Comparison of ENCODE assay signal across 8 cellular contexts in genomic region chr17:47066841-47067682, GRCh38.
DNase-seq lines count a peak whose midpoint lies in the region; ATAC-seq and TF ChIP-seq lines count a peak whose summit lies in the region.

No MANE protein-coding gene starts in this region.

- peak overlapping the region; percentile 94 for H3K23ac ChIP-seq in neuronal stem cell (ENCODE audit: low read depth, low read length, poor library complexity)

- H3K79me1 ChIP-seq in neuronal stem cell (ENCODE audit: low read depth, low read length), result no peaks in the 10 kb centered on the region

- peak in 1 of 4 experiments; percentile 38 for TF ChIP-seq CTCF in gastroesophageal sphincter (IDR thresholded peaks at IDR 0.05)

- no peaks in the 10 kb centered on the region for H3K27me3 ChIP-seq in SJCRH30
- H3K27me3 ChIP-seq in gastroesophageal sphincter, result no peaks in the 10 kb centered on the region
- H3K27me3 ChIP-seq in neuronal stem cell (ENCODE audit: control insufficient read depth in 3 of 3, insufficient read depth in 3 of 3, low read depth in 1 of 3, low read length in 3 of 3), result no peaks in the 10 kb centered on the region

- H4K8ac ChIP-seq in neuronal stem cell (ENCODE audit: low read depth, low read length), result no peak overlapping the region

- H3K4ac ChIP-seq in neuronal stem cell (ENCODE audit: low read length), result no peak overlapping the region

- H3K9me3 ChIP-seq in SJCRH30 (replicated peaks) (no peaks in the 10 kb centered on the region), gastroesophageal sphincter (peaks cover 0 to 3% (median 0%) of the 10 kb centered on the region in 3 donors), neuronal stem cell (replicated peaks in 1 of 2; ENCODE audit: control insufficient read depth in 2 of 2, insufficient read depth in 1 of 2, low read depth in 1 of 2, low read length in 2 of 2) (peaks cover 0 to 11% of the 10 kb centered on the region in 2 donors)

- WGBS in gastroesophageal sphincter (ENCODE audit: low coverage in 1 of 2), 2 donors, result 2 to 3% methylated on average over 12 to 13 of the region's 18 CpGs
- WGBS in neuronal stem cell (ENCODE audit: extremely low coverage in 2 of 2, insufficient read length in 2 of 2, insufficient replicate concordance in 1 of 2), 2 donors, result no CpG with 5 or more reads among the region's 18 CpGs

- peak overlapping the region; percentile 62 for H2BK5ac ChIP-seq in neuronal stem cell (ENCODE audit: low read length)

- H3K27ac ChIP-seq in SJCRH30 (peak overlapping the region; percentile 84), gastroesophageal sphincter (peak overlapping the region; percentile 54 to 90 (median 84)), neuronal stem cell (replicated peaks; ENCODE audit: low read length) (peak overlapping the region; percentile 59)

- peaks cover 4% of the 10 kb centered on the region; the same call in 1 of the 2 replicates for H3K4me1 ChIP-seq in SJCRH30
- peaks cover 0 to 14% (median 0%) of the 10 kb centered on the region in 3 donors for H3K4me1 ChIP-seq in gastroesophageal sphincter
- H3K4me1 ChIP-seq in neuronal stem cell (ENCODE audit: control insufficient read depth in 2 of 2, insufficient read depth in 1 of 2, low read depth in 1 of 2, low read length in 2 of 2), result no peaks in the 10 kb centered on the region

- DNase-seq in DMS153 (lab: John Stamatoyannopoulos, UW) (peak; percentile 72), GOT3 (lab: John Stamatoyannopoulos, UW) (peak; percentile 33), MV-4-11 (lab: John Stamatoyannopoulos, UW) (peak; percentile 86), SJCRH30 (peak; percentile 92 to 95), neuronal stem cell (ENCODE audit: low spot score) (peak; percentile 77), stromal cell of bone marrow (ENCODE audit: low read depth) (peak; percentile 85)
- DNase-seq in activated naive CD4-positive, alpha-beta T cell (lab: John Stamatoyannopoulos, UW), result peak; percentile 34 to 71 (median 51)

- no peak overlapping the region for H2BK12ac ChIP-seq in neuronal stem cell (ENCODE audit: low read length)

- no peak overlapping the region for H3K14ac ChIP-seq in neuronal stem cell (ENCODE audit: low read length)

- ATAC-seq in gastroesophageal sphincter, result peak; percentile 98

- no peak overlapping the region for H4K91ac ChIP-seq in neuronal stem cell (ENCODE audit: low read depth, low read length, poor library complexity)

- peak overlapping the region; percentile 95 for H3K4me3 ChIP-seq in SJCRH30
- peak overlapping the region; percentile 70 to 82 for H3K4me3 ChIP-seq in gastroesophageal sphincter
- H3K4me3 ChIP-seq in neuronal stem cell (ENCODE audit: low read length in 2 of 2), result peak overlapping the region; percentile 90 to 100

- H3K36me3 ChIP-seq in SJCRH30 (peaks cover 8% of the 10 kb centered on the region; the same call in 1 of the 2 replicates), gastroesophageal sphincter (peaks cover 0 to 13% of the 10 kb centered on the region in 2 donors), neuronal stem cell (replicated peaks in 1 of 2; ENCODE audit: control insufficient read depth in 2 of 2, insufficient read depth in 2 of 2, low read length in 2 of 2) (peaks cover 0 to 18% of the 10 kb centered on the region in 2 donors)

- no peak for TF ChIP-seq EP300 in gastroesophageal sphincter (IDR thresholded peaks at IDR 0.05)

- H2BK15ac ChIP-seq in neuronal stem cell (ENCODE audit: low read length), result no peak overlapping the region

- no peak overlapping the region for H2BK120ac ChIP-seq in neuronal stem cell (ENCODE audit: low read depth, low read length)

- no peak overlapping the region for H2AK5ac ChIP-seq in neuronal stem cell (ENCODE audit: low read depth, low read length)

- H2AFZ ChIP-seq in neuronal stem cell (ENCODE audit: low read length), result peak overlapping the region; percentile 99

- H3K9ac ChIP-seq in neuronal stem cell (ENCODE audit: low read depth, low read length, poor library complexity), result peak overlapping the region; percentile 91

- H3K18ac ChIP-seq in neuronal stem cell (ENCODE audit: low read length), result peak overlapping the region; percentile 68

- peak; percentile 50 to 55 for TF ChIP-seq POLR2A in gastroesophageal sphincter (IDR thresholded peaks at IDR 0.05)

- H3K4me2 ChIP-seq in neuronal stem cell (ENCODE audit: insufficient read depth, low read length, poor library complexity, severe bottlenecking), result peak overlapping the region; percentile 22

Comparison
In these comparisons a context has a peak if more than half of its experiments do, and no peak if none do; other contexts are left out.
1. Peak in every context shown above with its lines: DNase-seq, ATAC-seq, H3K4me3 ChIP-seq and H3K27ac ChIP-seq.
2. DNase-seq: peak in every context shown above with its lines; median percentile 94 in SJCRH30; 86 in MV-4-11; 85 in stromal cell of bone marrow; 77 in neuronal stem cell; 72 in DMS153; 51 in activated naive CD4-positive, alpha-beta T cell; 33 in GOT3.